ENCODE assay signal across 8 cellular contexts in genomic region chr15:75639191-75639708, GRCh38. TPM values are rescaled to one million over a fixed set of nuclear protein-coding genes. Genes with fewer than 3 reads are reported as not detected.
DNase-seq lines count a peak whose midpoint lies in the region; ATAC-seq and TF ChIP-seq lines count a peak whose summit lies in the region.

No MANE protein-coding gene starts in this region.

- peaks cover 15% of the 10 kb centered on the region for H3K23me2 ChIP-seq in H9 (ENCODE audit: insufficient read length, low read depth, low read length, poor library complexity, severe bottlenecking)

- H3K79me1 ChIP-seq in H9 (ENCODE audit: insufficient read depth, low read depth, low read length, poor library complexity, severe bottlenecking), result peaks cover 9% of the 10 kb centered on the region

- WGBS in H9 (ENCODE audit: extremely low coverage, insufficient read length, low lambda C conversion rate), result no CpG with 5 or more reads among the region's 16 CpGs

- no peak overlapping the region for H3T11ph ChIP-seq in H9 (ENCODE audit: low read length)

- H4K8ac ChIP-seq in H9 (replicated peaks; ENCODE audit: insufficient read length, low read depth, low read length), result no peak overlapping the region

- no peak overlapping the region for H2AK5ac ChIP-seq in H9 (ENCODE audit: insufficient read length, low read length)

- H3K79me2 ChIP-seq in H9 (ENCODE audit: insufficient read depth, low read length), result peaks cover 20% of the 10 kb centered on the region; the same call in 1 of the 2 replicates

- H3K9me3 Mint-ChIP-seq in H9, result no peaks in the 10 kb centered on the region

- peak overlapping the region; percentile 92 to 93 for H3K4me3 Mint-ChIP-seq in H9

- H3K27ac Mint-ChIP-seq in H9, result peak overlapping the region; percentile 79 to 94 (median 91); a peak in 6 of 7 replicates

- peak overlapping the region; percentile 97 for H3K18ac ChIP-seq in H9 (ENCODE audit: insufficient read length, low read depth, low read length)

- no peaks in the 10 kb centered on the region for H3K27me3 Mint-ChIP-seq in H9 (ENCODE audit: low read depth)

- H3K4me3 ChIP-seq in foreskin fibroblast (ENCODE audit: low read depth in 1 of 2, low read length in 2 of 2), result peak overlapping the region; percentile 74 to 96
- H3K4me3 ChIP-seq in skeletal muscle cell (ENCODE audit: low read depth, low read length), result peak overlapping the region; percentile 94

- H3K56ac ChIP-seq in H9 (ENCODE audit: insufficient read length, low read depth, low read length), result no peak overlapping the region

- H2AFZ ChIP-seq in H9 (ENCODE audit: low read length), result no peak overlapping the region

- no peak for ATAC-seq in GM21360 (IDR thresholded peaks at IDR 0.05; ENCODE audit: unreplicated experiment)

- no peak overlapping the region for H2BK12ac ChIP-seq in H9 (ENCODE audit: insufficient read length, low read depth, low read length)

- H3K4me1 Mint-ChIP-seq in H9, result peaks cover 28 to 34% of the 10 kb centered on the region in 2 experiments

- H4K91ac ChIP-seq in H9 (ENCODE audit: insufficient read length, low read depth, low read length), result peak overlapping the region; percentile 89

- H3K36me3 Mint-ChIP-seq in H9 (ENCODE audit: insufficient read depth in 1 of 3, low read depth in 3 of 3), result peaks cover 0 to 10% (median 3%) of the 10 kb centered on the region in 3 experiments; a peak in 3 of 7 replicates

- no peak overlapping the region for H3K27ac ChIP-seq in H9 (ENCODE audit: insufficient read length, low read depth, low read length)
- peak overlapping the region; percentile 99 for H3K27ac ChIP-seq in VCaP

- peak overlapping the region; percentile 98 for H3K4me2 ChIP-seq in H9 (ENCODE audit: insufficient read depth, insufficient read length, low read length)

- H2BK5ac ChIP-seq in H9 (ENCODE audit: insufficient read length, low read length), result peak overlapping the region; percentile 79

- no peaks in the 10 kb centered on the region for H4K20me1 ChIP-seq in H9 (ENCODE audit: control insufficient read depth, insufficient read depth, insufficient read length)

- peak overlapping the region; percentile 56 for H3K23ac ChIP-seq in H9 (ENCODE audit: insufficient read length, low read depth, low read length)

- peak overlapping the region; percentile 98 for H3K9ac ChIP-seq in H9 (ENCODE audit: extremely low read depth, insufficient read length, low read length)

- H3K4ac ChIP-seq in H9 (ENCODE audit: low read depth, low read length), result peak overlapping the region; percentile 82

- no peak for DNase-seq in H9
- no peak for DNase-seq in foreskin fibroblast
- DNase-seq in skeletal muscle cell (ENCODE audit: low read depth), result no peak
- no peak for DNase-seq in NK-92 (lab: John Stamatoyannopoulos, UW; ENCODE audit: unreplicated experiment)
- DNase-seq in HPDE6-E6E7 (ENCODE audit: extremely low spot score), result no peak
- no peak for DNase-seq in activated CD4-positive, CD25-positive, alpha-beta regulatory T cell treated with anti-CD3 and anti-CD28 coated beads, Interleukin-2, amount 50 U/mL, for 72 hours

- peak overlapping the region; percentile 92 for H4K5ac ChIP-seq in H9 (ENCODE audit: insufficient read length, low read depth, low read length)

- H3K4me1 ChIP-seq in H9 (ENCODE audit: insufficient read depth, low read length), result no peaks in the 10 kb centered on the region

- no peaks in the 10 kb centered on the region for H3K27me3 ChIP-seq in H9 (ENCODE audit: insufficient read depth, low read length)

- no peaks in the 10 kb centered on the region for H3K9me3 ChIP-seq in H9 (ENCODE audit: control insufficient read depth, low read depth, low read length)

- no peak overlapping the region for H2BK20ac ChIP-seq in H9 (ENCODE audit: low read depth, low read length, poor library complexity, severe bottlenecking)

- no peak overlapping the region for H2BK120ac ChIP-seq in H9 (ENCODE audit: low read depth, low read length, poor library complexity, severe bottlenecking)

- TF ChIP-seq CTCF in H9 (conservative IDR thresholded peaks at IDR 0.05) (no peak), VCaP (conservative IDR thresholded peaks at IDR 0.05) (no peak), foreskin fibroblast (IDR thresholded peaks at IDR 0.05; ENCODE audit: low read depth, low read length) (no peak)

- peak overlapping the region; percentile 96 for H3K14ac ChIP-seq in H9 (ENCODE audit: insufficient read depth, low read length)

- no peak overlapping the region for H2BK15ac ChIP-seq in H9 (ENCODE audit: low read depth, low read length)

RNA-seq across cellular contexts. Expression of gene IMP3, which starts 0.8 kb away (rescaled TPM):
- total RNA-seq in H9 (2021), result 97.9 and 106 TPM in 2 replicates

RNA-seq across cellular contexts. Expression of gene SNX33, which starts 8.5 kb away (rescaled TPM):
- total RNA-seq in H9 (2021), result 17.7 and 18.7 TPM in 2 replicates

RNA-seq across cellular contexts. Expression of gene SNUPN, which starts 13.7 kb away (rescaled TPM):
- 29.8 and 32.7 TPM in 2 replicates for total RNA-seq in H9 (2021)
